In genomic region chr7:81025360-81025759, GRCh38 we compare ENCODE assay signal across 18 cellular contexts.
"Had no signal": no experiment of that assay in that cellular context is flagged by ENCODE, and none has a peak within 500 bp of the region (broad histone marks: within the 10 kb centered on the region; RNA-seq: fewer than 3 reads in every experiment).

No MANE protein-coding gene starts in this region.

- H3K4me1 Mint-ChIP-seq: stimulated activated naive CD8-positive, alpha-beta T cell treated with anti-CD3 and anti-CD28 coated beads, Interleukin-15, amount 100 ng/mL, for 72 hours had no signal

- H3K27me3 ChIP-seq: heart left ventricle had no signal

- H3K4me3 Mint-ChIP-seq: brain; dendritic cell treated with granulocyte-macrophage colony-stimulating factor and Interleukin-4, amounts not matched to agents 40 ng/mL and 50 ng/mL, for 4 days; naive thymus-derived CD4-positive, alpha-beta T cell; stimulated activated naive CD8-positive, alpha-beta T cell treated with anti-CD3 and anti-CD28 coated beads, Interleukin-15, amount 100 ng/mL, for 72 hours had no signal

- H3K4me1 ChIP-seq: heart left ventricle, parathyroid adenoma had no signal

- H3K4me3 ChIP-seq: heart left ventricle, lung, thoracic aorta had no signal

- H3K27ac Mint-ChIP-seq: activated naive CD4-positive, alpha-beta T cell treated with anti-CD3 and anti-CD28 coated beads, Interleukin-2, amount 50 U/mL, for 72 hours; brain; dendritic cell treated with granulocyte-macrophage colony-stimulating factor and Interleukin-4, amounts not matched to agents 40 ng/mL and 50 ng/mL, for 4 days; naive thymus-derived CD4-positive, alpha-beta T cell; stimulated activated naive CD8-positive, alpha-beta T cell treated with anti-CD3 and anti-CD28 coated beads, Interleukin-15, amount 100 ng/mL, for 72 hours had no signal

- H3K9me3 ChIP-seq: heart left ventricle, thoracic aorta had no signal

- H3K36me3 ChIP-seq: heart left ventricle, thoracic aorta had no signal

- H3K27me3 Mint-ChIP-seq: brain; dendritic cell treated with granulocyte-macrophage colony-stimulating factor and Interleukin-4, amounts not matched to agents 40 ng/mL and 50 ng/mL, for 4 days; naive thymus-derived CD4-positive, alpha-beta T cell; stimulated activated naive CD8-positive, alpha-beta T cell treated with anti-CD3 and anti-CD28 coated beads, Interleukin-15, amount 100 ng/mL, for 72 hours had no signal

- H3K27ac ChIP-seq: heart left ventricle, parathyroid adenoma, thoracic aorta had no signal

- ATAC-seq: activated naive CD4-positive, alpha-beta T cell treated with anti-CD3 and anti-CD28 coated beads, Interleukin-2, amount 50 U/mL, for 72 hours; esophagus mucosa; heart left ventricle; left colon; naive thymus-derived CD4-positive, alpha-beta T cell; stimulated activated naive CD8-positive, alpha-beta T cell treated with anti-CD3 and anti-CD28 coated beads, Interleukin-15, amount 100 ng/mL, for 72 hours had no signal

- H3K9me3 Mint-ChIP-seq: dendritic cell treated with granulocyte-macrophage colony-stimulating factor and Interleukin-4, amounts not matched to agents 40 ng/mL and 50 ng/mL, for 4 days had no signal

- DNase-seq: activated CD4-positive, alpha-beta T cell treated with anti-CD3 and anti-CD28 coated beads, Interleukin-2, amount 50 U/mL, for 4 hours; activated CD4-positive, CD25-positive, alpha-beta regulatory T cell treated with anti-CD3 and anti-CD28 coated beads, Interleukin-2, amount 50 U/mL, for 72 hours; activated T-cell treated with anti-CD3 and anti-CD28 coated beads, Interleukin-2, amount 50 U/mL, for 1 hour; amniotic stem cell; cerebellar nuclear complex; heart left ventricle; left colon; naive thymus-derived CD4-positive, alpha-beta T cell; stimulated activated CD4-positive, alpha-beta T cell treated with anti-CD3 and anti-CD28 coated beads, Interleukin-15, amount 100 ng/mL, for 24 hours; stimulated activated CD4-positive, alpha-beta T cell treated with anti-CD3 and anti-CD28 coated beads, Interleukin-4, amount 100 ng/mL, for 24 hours; stimulated activated naive CD8-positive, alpha-beta T cell treated with anti-CD3 and anti-CD28 coated beads, Interleukin-15, amount 100 ng/mL, for 72 hours had no signal

- H3K36me3 Mint-ChIP-seq: activated naive CD4-positive, alpha-beta T cell treated with anti-CD3 and anti-CD28 coated beads, Interleukin-2, amount 50 U/mL, for 72 hours; brain had no signal
